In genomic region chr10:14858338-14858925, GRCh38 we compare ENCODE assay signal across 18 cellular contexts. TPM values are rescaled to one million over a fixed set of nuclear protein-coding genes. Genes with fewer than 3 reads are reported as not detected.
DNase-seq lines count a peak whose midpoint lies in the region; ATAC-seq and TF ChIP-seq lines count a peak whose summit lies in the region.
"Had no signal": no experiment of that assay in that cellular context is flagged by ENCODE, and none has a peak within 500 bp of the region (broad histone marks: within the 10 kb centered on the region; RNA-seq: fewer than 3 reads in every experiment).

No MANE protein-coding gene starts in this region.

- no peak for TF ChIP-seq CTCF in A673 (conservative IDR thresholded peaks at IDR 0.05; ENCODE audit: low read depth, low read length)

- no peak overlapping the region for H3K27ac ChIP-seq in A673 (ENCODE audit: low read depth, low read length, poor library complexity, severe bottlenecking)
- H3K27ac ChIP-seq: BLaER1 treated with 17β-estradiol and CSF1 and Interleukin-3, amounts not matched to agents 10 nM and 100 nM had no signal

- intact Hi-C loops in A673 (cut with micrococcal nuclease; ENCODE audit: unreplicated experiment), result no loop called here

- DNase-seq in A673 (ENCODE audit: low spot score) (peak; percentile 60), D341Med (ENCODE audit: low spot score) (peak; percentile 81), NCI-H82 (lab: John Stamatoyannopoulos, UW) (peak; percentile 92), NCI-H1930 (lab: John Stamatoyannopoulos, UW) (no peak), NCI-H1417 treated with DMSO at 0.1 percent for 48 hours (lab: John Stamatoyannopoulos, UW) (no peak)
- DNase-seq in activated CD4-positive, alpha-beta T cell treated with anti-CD3 and anti-CD28 coated beads, Interleukin-2, amount 50 U/mL, for 4 hours, result no peak
- DNase-seq: CD8-positive, alpha-beta T cell; EL; GF-D8; NCI-H1048; NCI-H1436 treated with DMSO at 0.1 percent for 48 hours; NCI-H2029; NCI-H2227 treated with DMSO at 0.1 percent for 48 hours; NCI-H510A had no signal

- POLR2A ChIA-PET in A673 (lab: Charles Lee; ENCODE audit: low non-redundant PET), result no interaction called here

- peaks cover 23% of the 10 kb centered on the region for H3K4me1 ChIP-seq in A673 (ENCODE audit: insufficient read depth, low read length, poor library complexity, severe bottlenecking)

- no peak overlapping the region for H3K4me3 ChIP-seq in A673 (ENCODE audit: low read depth, low read length, poor library complexity, severe bottlenecking)
- H3K4me3 ChIP-seq: BLaER1 treated with 17β-estradiol and CSF1 and Interleukin-3, amounts not matched to agents 10 nM and 100 nM had no signal

- H3K9me3 ChIP-seq in A673 (ENCODE audit: low read depth, low read length, poor library complexity, severe bottlenecking), result no peaks in the 10 kb centered on the region
- H3K9me3 ChIP-seq: BLaER1 treated with 17β-estradiol and CSF1 and Interleukin-3, amounts not matched to agents 10 nM and 100 nM had no signal

- peaks cover 10% of the 10 kb centered on the region for H3K36me3 ChIP-seq in A673 (ENCODE audit: insufficient read depth, low read length, poor library complexity, severe bottlenecking)

- BruUV-seq in A673 (replicated peaks; lab: Mats Ljungman, UMichigan), result no TSS peak

- H3K27me3 ChIP-seq in A673 (replicated peaks; ENCODE audit: insufficient read depth, low read depth, low read length, poor library complexity), result no peaks in the 10 kb centered on the region
- H3K27me3 ChIP-seq: BLaER1 treated with 17β-estradiol and CSF1 and Interleukin-3, amounts not matched to agents 10 nM and 100 nM had no signal

- ATAC-seq in esophagus mucosa, result peak; percentile 18
- ATAC-seq: CD8-positive, alpha-beta T cell; Panc1; SK-N-SH treated with all-trans-retinoic acid at 6 μM for 48 hours had no signal

- CTCF ChIA-PET in A673 (lab: Charles Lee), result no interaction called here

RNA-seq across cellular contexts. Expression of gene SUV39H2, which starts 20.2 kb away (rescaled TPM):
- total RNA-seq in A673 (2021) (78.8 and 83.2 TPM in 2 replicates), esophagus mucosa (8.8 TPM)

RNA-seq across cellular contexts. Expression of gene HSPA14, which starts 20.3 kb away (rescaled TPM):
- 42.2 and 46.9 TPM in 2 replicates for total RNA-seq in A673 (2021)
- total RNA-seq in esophagus mucosa, result 10.7 TPM

RNA-seq across cellular contexts. Expression of gene MSANTD7, which starts 20.3 kb away (rescaled TPM):
- total RNA-seq in A673 (2021) (19.1 and 20.3 TPM in 2 replicates), esophagus mucosa (7.7 TPM)

RNA-seq across cellular contexts. Expression of gene CDNF, which starts 20.6 kb away (rescaled TPM):
- total RNA-seq in A673 (2021), result 0.34 and 0.83 TPM in 2 replicates
- 1.2 TPM for total RNA-seq in esophagus mucosa

Comparison
In these comparisons a context has a peak if more than half of its experiments do, and no peak if none do; other contexts are left out.
1. DNase-seq: peak in A673 (single experiment), D341Med (single experiment) and NCI-H82 (single experiment); none in NCI-H1930 (0 of 2), NCI-H1417 treated with DMSO at 0.1 percent for 48 hours (single experiment) and activated CD4-positive, alpha-beta T cell treated with anti-CD3 and anti-CD28 coated beads, Interleukin-2, amount 50 U/mL, for 4 hours (0 of 2).